In genomic region chr2:176643711-176644110, GRCh38 we compare ENCODE assay signal across 8 cellular contexts.
A peak's percentile ranks its signal among the peaks of the same experiment; 100 is the strongest.
DNase-seq lines count a peak whose midpoint lies in the region; ATAC-seq and TF ChIP-seq lines count a peak whose summit lies in the region.

No MANE protein-coding gene starts in this region.

- in situ Hi-C loops in astrocyte of the spinal cord (cut with HindIII; ENCODE audit: low sequenced_read_pairs): no loop called here

- DNase-seq in ELF-1 (ENCODE audit: low read depth, low spot score): peak; percentile 21
- DNase-seq in NCI-H2081 (lab: John Stamatoyannopoulos, UW): peak; percentile 19 to 64
- DNase-seq in astrocyte of the spinal cord (ENCODE audit: low read depth, low spot score): peak; percentile 30
- peak; percentile 14 for DNase-seq in myocyte (ENCODE audit: low read depth)
- no peak for DNase-seq in activated naive CD4-positive, alpha-beta T cell (lab: John Stamatoyannopoulos, UW)
- no peak for DNase-seq in activated effector memory CD4-positive, alpha-beta T cell treated with Interleukin-2 at 50 U/mL for 16 hours
- DNase-seq in SIG-M5 treated with dmso at 0.1 percent for 504 hours (lab: John Stamatoyannopoulos, UW; ENCODE audit: unreplicated experiment): no peak

- no peak for TF ChIP-seq CTCF in astrocyte of the spinal cord (IDR thresholded peaks at IDR 0.05; ENCODE audit: low read depth, low read length)

- no peak for ATAC-seq in GM21367 (IDR thresholded peaks at IDR 0.05; ENCODE audit: unreplicated experiment)

- no peak overlapping the region for H3K4me3 ChIP-seq in astrocyte of the spinal cord (ENCODE audit: low read depth, low read length)

Comparison
In these comparisons a context has a peak if more than half of its experiments do, and no peak if none do; other contexts are left out.
1. DNase-seq: peak in ELF-1 (single experiment), NCI-H2081 (2 of 2), astrocyte of the spinal cord (single experiment) and myocyte (single experiment); none in activated naive CD4-positive, alpha-beta T cell (0 of 4), activated effector memory CD4-positive, alpha-beta T cell treated with Interleukin-2 at 50 U/mL for 16 hours (single experiment) and SIG-M5 treated with dmso at 0.1 percent for 504 hours (single experiment).